8 cellular contexts compared by ENCODE assay signal in genomic region chr1:179121159-179121938, GRCh38. TPM values are rescaled to one million over a fixed set of nuclear protein-coding genes. Genes with fewer than 3 reads are reported as not detected.
DNase-seq lines count a peak whose midpoint lies in the region; ATAC-seq, FAIRE-seq and TF ChIP-seq lines count a peak whose summit lies in the region.

No MANE protein-coding gene starts in this region.

- in situ Hi-C loops in HepG2 (cut with HindIII; ENCODE audit: extremely low pct_ligation_motif_present, low pct_unique_long_range_greater_than_20kb) = loop anchor here (5.0 to 10.0 kb wide), 2 partner anchors 76 to 173 kb away; partner anchors contain the start of gene SOAT1

- no peak overlapping the region for H2AFZ ChIP-seq in PC-3 (ENCODE audit: low read length)
- no peak overlapping the region for H2AFZ ChIP-seq in HepG2 (ENCODE audit: low read length)

- TF ChIP-seq POLR2A in breast epithelium (IDR thresholded peaks at IDR 0.05) (no peak), HepG2 (IDR thresholded peaks at IDR 0.05; ENCODE audit: insufficient read depth in 1 of 2, low read depth in 2 of 2, low read length in 2 of 2) (no peak)

- peaks cover 35% of the 10 kb centered on the region for H3K79me2 ChIP-seq in PC-3 (ENCODE audit: low read length)
- no peaks in the 10 kb centered on the region for H3K79me2 ChIP-seq in HepG2 (ENCODE audit: insufficient read depth, low read length)

- H3K9me3 ChIP-seq in cardiac muscle cell (ENCODE audit: low read depth) = no peaks in the 10 kb centered on the region
- H3K9me3 ChIP-seq in PC-3 (ENCODE audit: low read length) = no peaks in the 10 kb centered on the region
- no peaks in the 10 kb centered on the region for H3K9me3 ChIP-seq in breast epithelium
- H3K9me3 ChIP-seq in HepG2 (ENCODE audit: low read length) = no peaks in the 10 kb centered on the region

- no peak overlapping the region for H3K9ac ChIP-seq in PC-3 (ENCODE audit: low read length)
- H3K9ac ChIP-seq in HepG2 (ENCODE audit: insufficient read depth, low read depth, low read length) = no peak overlapping the region

- no peaks in the 10 kb centered on the region for H3K27me3 Mint-ChIP-seq in stimulated activated naive CD8-positive, alpha-beta T cell treated with anti-CD3 and anti-CD28 coated beads, Interleukin-15, amount 100 ng/mL, for 72 hours

- no peak overlapping the region for H3K4me3 Mint-ChIP-seq in stimulated activated naive CD8-positive, alpha-beta T cell treated with anti-CD3 and anti-CD28 coated beads, Interleukin-15, amount 100 ng/mL, for 72 hours

- H3K36me3 ChIP-seq in cardiac muscle cell = peaks cover 22% of the 10 kb centered on the region
- peaks cover 43% of the 10 kb centered on the region for H3K36me3 ChIP-seq in PC-3 (ENCODE audit: low read depth, low read length)
- no peaks in the 10 kb centered on the region for H3K36me3 ChIP-seq in breast epithelium
- peaks cover 5 to 51% of the 10 kb centered on the region in 2 experiments for H3K36me3 ChIP-seq in HepG2 (replicated peaks in 1 of 2; ENCODE audit: control insufficient read depth in 1 of 2, insufficient read depth in 2 of 2, low read length in 2 of 2)

- H4K20me1 ChIP-seq in PC-3 (ENCODE audit: low read length) (no peaks in the 10 kb centered on the region), HepG2 (ENCODE audit: insufficient read depth, low read length) (no peaks in the 10 kb centered on the region)

- H3K4me1 ChIP-seq in cardiac muscle cell (ENCODE audit: low read depth) = no peaks in the 10 kb centered on the region
- H3K4me1 ChIP-seq in PC-3 (ENCODE audit: insufficient read depth, low read length) = peaks cover 23% of the 10 kb centered on the region
- H3K4me1 ChIP-seq in breast epithelium = no peaks in the 10 kb centered on the region
- no peaks in the 10 kb centered on the region for H3K4me1 ChIP-seq in HepG2 (ENCODE audit: insufficient read depth, low read length)

- TF ChIP-seq RAD21 in HepG2 (CRISPR knock-in tag; IDR thresholded peaks at IDR 0.05) = peak; percentile 55

- DNase-seq in cardiac muscle cell (ENCODE audit: low read depth in 1 of 2, low spot score in 1 of 2) (peak; percentile 56 to 70), Right ventricle myocardium inferior (ENCODE audit: missing footprints) (no peak), PC-3 (peak; percentile 68), breast epithelium (ENCODE audit: low spot score in 2 of 2) (no peak), HepG2 (ENCODE audit: low spot score) (peak; percentile 25), NCI-H226 (no peak)
- peak; percentile 13 to 21 for DNase-seq in stimulated activated naive CD8-positive, alpha-beta T cell treated with anti-CD3 and anti-CD28 coated beads, Interleukin-15, amount 100 ng/mL, for 72 hours

- FAIRE-seq in HepG2 (lab: Jason Lieb, UNC) = peak; percentile 34

- intact Hi-C loops in Right ventricle myocardium inferior (cut with DNase I) (loop anchor here (5.0 kb wide), 1 partner anchor 71 kb away; no protein-coding TSS in a partner anchor), PC-3 (cut with micrococcal nuclease) (loop anchor here (1.0 to 2.0 kb wide), 2 partner anchors 43 to 73 kb away; no protein-coding TSS in a partner anchor), breast epithelium (cut with DNase I; ENCODE audit: low total_unique reads) (no loop called here), HepG2 (cut with micrococcal nuclease; ENCODE audit: unreplicated experiment) (loop anchor here (1.0 to 5.0 kb wide), 3 partner anchors 44 to 171 kb away; no protein-coding TSS in a partner anchor)

- peak; percentile 61 for TF ChIP-seq CTCF in cardiac muscle cell (IDR thresholded peaks at IDR 0.05; ENCODE audit: low read depth, low read length)
- peak; percentile 73 for TF ChIP-seq CTCF in PC-3 (conservative IDR thresholded peaks at IDR 0.05; ENCODE audit: low read depth, low read length)
- peak in 2 of 3 donors; percentile 52 to 54 for TF ChIP-seq CTCF in breast epithelium (IDR thresholded peaks at IDR 0.05)
- peak; percentile 62 for TF ChIP-seq CTCF in HepG2 (CRISPR knock-in tag; IDR thresholded peaks at IDR 0.05)

- H3K9me2 ChIP-seq in PC-3 (replicated peaks; ENCODE audit: low read length) = no peaks in the 10 kb centered on the region

- CTCF ChIA-PET in PC-3 (lab: Charles Lee) = interaction anchor here (0.6 to 2.0 kb wide), 3 partner anchors 40 to 172 kb away, joined by 4 to 11 read pairs (median 6); partner anchors contain the start of gene SOAT1
- CTCF ChIA-PET in HepG2 (lab: Yijun Ruan, JAX; ENCODE audit: low intra/inter-chr PET ratio, low total read pairs) = interaction anchor here (1.2 to 2.3 kb wide), 2 partner anchors 42 to 72 kb away, joined by 3 to 30 read pairs; no protein-coding TSS in a partner anchor

- no peaks in the 10 kb centered on the region for H3K9me3 Mint-ChIP-seq in stimulated activated naive CD8-positive, alpha-beta T cell treated with anti-CD3 and anti-CD28 coated beads, Interleukin-15, amount 100 ng/mL, for 72 hours

- H3K27me3 ChIP-seq in cardiac muscle cell = no peaks in the 10 kb centered on the region
- no peaks in the 10 kb centered on the region for H3K27me3 ChIP-seq in PC-3 (ENCODE audit: low read length)
- H3K27me3 ChIP-seq in breast epithelium = no peaks in the 10 kb centered on the region
- no peaks in the 10 kb centered on the region for H3K27me3 ChIP-seq in HepG2 (ENCODE audit: control insufficient read depth in 1 of 2, insufficient read depth in 2 of 2, low read length in 2 of 2)

- POLR2A ChIA-PET in PC-3 (lab: Charles Lee; ENCODE audit: unreplicated experiment) (no interaction called here), HepG2 (lab: Yijun Ruan, JAX) (no interaction called here)

- 86% methylated on average over 7 of the region's 7 CpGs for WGBS in HepG2 (ENCODE audit: low lambda C conversion rate)

- ATAC-seq in Right ventricle myocardium inferior = no peak
- ATAC-seq in PC-3 = peak; percentile 12; the same call in 1 of the 2 replicates
- ATAC-seq in HepG2 = peak; percentile 48
- peak; percentile 61 for ATAC-seq in stimulated activated naive CD8-positive, alpha-beta T cell treated with anti-CD3 and anti-CD28 coated beads, Interleukin-15, amount 100 ng/mL, for 72 hours
- no peak for ATAC-seq in GM18867 (IDR thresholded peaks at IDR 0.05; ENCODE audit: unreplicated experiment)

- no peaks in the 10 kb centered on the region for H3F3A ChIP-seq in PC-3 (ENCODE audit: low read length, unreplicated experiment)

- no peak overlapping the region for H3K4me3 ChIP-seq in cardiac muscle cell
- H3K4me3 ChIP-seq in PC-3 (ENCODE audit: low read length) = no peak overlapping the region
- no peak overlapping the region for H3K4me3 ChIP-seq in breast epithelium
- no peak overlapping the region for H3K4me3 ChIP-seq in HepG2 (replicated peaks in 1 of 3; ENCODE audit: insufficient read depth in 1 of 3, low read depth in 2 of 3, low read length in 3 of 3)

- H3K27ac ChIP-seq in cardiac muscle cell (peak overlapping the region; percentile 40), PC-3 (ENCODE audit: low read length) (0 out of 2 replicates have a peak overlapping the region, but pooled peaks have one; percentile 27), breast epithelium (peak overlapping the region in 1 of 2 donors; percentile 7), HepG2 (ENCODE audit: extremely low read length, insufficient read depth, low read length) (no peak overlapping the region)

- no peak for TF ChIP-seq EP300 in HepG2 (IDR thresholded peaks at IDR 0.05; ENCODE audit: low read depth in 2 of 2, low read length in 2 of 2)
- TF ChIP-seq EP300 in HepG2 (CRISPR knock-in tag; IDR thresholded peaks at IDR 0.05; ENCODE audit: borderline replicate concordance) = no peak

- no peak overlapping the region for H3K27ac Mint-ChIP-seq in stimulated activated naive CD8-positive, alpha-beta T cell treated with anti-CD3 and anti-CD28 coated beads, Interleukin-15, amount 100 ng/mL, for 72 hours

- H3K4me2 ChIP-seq in PC-3 (ENCODE audit: low read length) (no peak overlapping the region), HepG2 (ENCODE audit: low read depth, low read length) (no peak overlapping the region)

- BruUV-seq in PC-3 (replicated peaks; lab: Mats Ljungman, UMichigan) = no TSS peak
- BruUV-seq in HepG2 (replicated peaks; lab: Mats Ljungman, UMichigan) = no TSS peak

- H3K4me1 Mint-ChIP-seq in stimulated activated naive CD8-positive, alpha-beta T cell treated with anti-CD3 and anti-CD28 coated beads, Interleukin-15, amount 100 ng/mL, for 72 hours = no peaks in the 10 kb centered on the region

TF ChIP-seq in HepG2, 621 proteins besides CTCF, POLR2A, EP300 and RAD21 (continues in another document):
- TF ChIP-seq STAG1 (CRISPR knock-in tag; IDR thresholded peaks at IDR 0.05) (peak; percentile 77), FOSL2 (CRISPR knock-in tag; IDR thresholded peaks at IDR 0.05) (no peak), SMC3 (IDR thresholded peaks at IDR 0.05; ENCODE audit: low read length) (peak; percentile 84)

RNA-seq across cellular contexts. Expression of gene TOR3A, which starts 39.5 kb away (rescaled TPM):
- total RNA-seq in cardiac muscle cell (26.5 and 29.0 TPM in 2 replicates), Right ventricle myocardium inferior (11.3 TPM), PC-3 (2014; rRNA removed) (70.8 and 95.5 TPM in 2 replicates), breast epithelium (10 to 100 TPM; 32.8 to 50.5 (median 35.6) TPM), HepG2 (2016; rRNA removed; fragmentation: Illumina TruSeq; extraction: Trizol) (21.2 and 28.4 TPM in 2 replicates)
- polyA plus RNA-seq in cardiac muscle cell (21.4 and 29.5 TPM in 2 replicates), HepG2 (2011; rRNA removed) (14.7 and 19.0 TPM in 2 replicates)
- 7.9 and 11.8 TPM in 2 replicates for total RNA-seq in HepG2 (2016; cell fraction: cytosol; rRNA removed; fragmentation: Illumina TruSeq; extraction: Trizol; ENCODE audit: low read depth)
- 19.8 and 28.6 TPM in 2 replicates for total RNA-seq in HepG2 (2016; cell fraction: insoluble cytoplasmic fraction; rRNA removed; fragmentation: Illumina TruSeq; extraction: Trizol)
- total RNA-seq in HepG2 (2016; cell fraction: membrane; rRNA removed; fragmentation: Illumina TruSeq; extraction: Trizol) = 19.8 and 22.1 TPM in 2 replicates
- total RNA-seq in HepG2 (2016; cell fraction: nucleus; rRNA removed; fragmentation: Illumina TruSeq; extraction: Trizol) = 31.0 and 31.1 TPM in 2 replicates
- 13.8 and 15.5 TPM in 2 replicates for polyA plus RNA-seq in HepG2 (2011; cell fraction: cytosol; rRNA removed)
- 14.5 and 18.5 TPM in 2 replicates for polyA plus RNA-seq in HepG2 (2011; cell fraction: nucleus; rRNA removed)
- polyA plus RNA-seq in HepG2 (2012) = 19.9 and 27.3 TPM in 2 replicates
- polyA plus RNA-seq in HepG2 (2016; cell fraction: cytosol; fragmentation: Illumina TruSeq; extraction: Trizol; ENCODE audit: low read depth) = 9.2 and 13.1 TPM in 2 replicates
- 22.9 and 23.5 TPM in 2 replicates for polyA plus RNA-seq in HepG2 (2016; cell fraction: insoluble cytoplasmic fraction; fragmentation: Illumina TruSeq; extraction: Trizol; ENCODE audit: low read depth)
- 16.3 and 19.2 TPM in 2 replicates for polyA plus RNA-seq in HepG2 (2016; cell fraction: membrane; fragmentation: Illumina TruSeq; extraction: Trizol; ENCODE audit: low read depth)
- 57.8 and 63.2 TPM in 2 replicates for polyA plus RNA-seq in HepG2 (2016; cell fraction: nucleus; fragmentation: Illumina TruSeq; extraction: Trizol; ENCODE audit: insufficient read depth, low read depth)
- 37.3 and 96.0 TPM in 2 replicates for polyA minus RNA-seq in HepG2 (2011; rRNA and poly(A)+ RNA removed; ENCODE audit: low replicate concordance)
- 9.6 and 11.3 TPM in 2 replicates for polyA minus RNA-seq in HepG2 (2011; cell fraction: cytosol; rRNA and poly(A)+ RNA removed)
- polyA minus RNA-seq in HepG2 (2011; cell fraction: nucleus; rRNA and poly(A)+ RNA removed) = 7.3 and 11.7 TPM in 2 replicates

Comparison
In these comparisons a context has a peak if more than half of its experiments do, and no peak if none do; other contexts are left out.
1. DNase-seq: peak in cardiac muscle cell (2 of 2), PC-3 (single experiment), HepG2 (single experiment) and stimulated activated naive CD8-positive, alpha-beta T cell treated with anti-CD3 and anti-CD28 coated beads, Interleukin-15, amount 100 ng/mL, for 72 hours (2 of 2); none in Right ventricle myocardium inferior (single experiment), breast epithelium (0 of 2) and NCI-H226 (single experiment).
2. ATAC-seq: peak in PC-3 (single experiment), HepG2 (single experiment) and stimulated activated naive CD8-positive, alpha-beta T cell treated with anti-CD3 and anti-CD28 coated beads, Interleukin-15, amount 100 ng/mL, for 72 hours (single experiment); none in Right ventricle myocardium inferior (single experiment) and GM18867 (single experiment).
3. Peak in every context shown above with its lines, with median percentiles within 50 percentile points of each other: CTCF ChIP-seq.